In genomic region chr7:47815867-47816266, GRCh38 we compare ENCODE assay signal across 30 cellular contexts.
"Had no signal": no experiment of that assay in that cellular context is flagged by ENCODE, and none has a peak within 500 bp of the region (broad histone marks: within the 10 kb centered on the region; RNA-seq: fewer than 3 reads in every experiment).

No MANE protein-coding gene starts in this region.

- H2AFZ ChIP-seq: parathyroid adenoma had no signal

- ATAC-seq: activated CD4-positive, CD25-positive, alpha-beta regulatory T cell treated with anti-CD3 and anti-CD28 coated beads, Interleukin-2, amount 50 U/mL, for 24 hours; activated naive CD8-positive, alpha-beta T cell treated with anti-CD3 and anti-CD28 coated beads, Interleukin-2, amount 50 U/mL, for 24 hours; esophagus mucosa; mucosa of descending colon had no signal

- H3K36me3 ChIP-seq: breast epithelium, right atrium auricular region, suprapubic skin, tibial artery, WERI-Rb-1 had no signal

- H3K4me2 ChIP-seq: smooth muscle cell had no signal

- H3K9me3 Mint-ChIP-seq: activated CD4-positive, alpha-beta memory T cell treated with anti-CD3 and anti-CD28 coated beads for 36 hours; activated naive CD4-positive, alpha-beta T cell treated with anti-CD3 and anti-CD28 coated beads, Interleukin-2, amount 50 U/mL, for 24 hours; activated naive CD8-positive, alpha-beta T cell treated with anti-CD3 and anti-CD28 coated beads, Interleukin-2, amount 50 U/mL, for 24 hours; activated T-cell treated with anti-CD3 and anti-CD28 coated beads, Interleukin-2, amount 50 U/mL, for 24 hours; endodermal cell; memory B cell; neural crest cell; T-helper 1 cell treated with Interleukin-12 subunit alpha and Interleukin-12 subunit beta and Interleukin-4 antibody, amounts not matched to agents 30 μg/mL and 1 μg/mL, for 36 hours had no signal

- H3K4me1 Mint-ChIP-seq: activated naive CD4-positive, alpha-beta T cell treated with anti-CD3 and anti-CD28 coated beads, Interleukin-2, amount 50 U/mL, for 24 hours; activated naive CD8-positive, alpha-beta T cell treated with anti-CD3 and anti-CD28 coated beads, Interleukin-2, amount 50 U/mL, for 24 hours had no signal

- H3K9me3 ChIP-seq: breast epithelium, mucosa of descending colon, right atrium auricular region, suprapubic skin, tibial artery had no signal

- H3K27me3 ChIP-seq: breast epithelium, right atrium auricular region, suprapubic skin, tibial artery had no signal

- H3K4me3 Mint-ChIP-seq: activated CD4-positive, alpha-beta memory T cell treated with anti-CD3 and anti-CD28 coated beads for 36 hours; activated naive CD4-positive, alpha-beta T cell treated with anti-CD3 and anti-CD28 coated beads, Interleukin-2, amount 50 U/mL, for 24 hours; activated naive CD8-positive, alpha-beta T cell treated with anti-CD3 and anti-CD28 coated beads, Interleukin-2, amount 50 U/mL, for 24 hours; activated T-cell treated with anti-CD3 and anti-CD28 coated beads, Interleukin-2, amount 50 U/mL, for 24 hours; endodermal cell; memory B cell; neural crest cell; T-helper 1 cell treated with Interleukin-12 subunit alpha and Interleukin-12 subunit beta and Interleukin-4 antibody, amounts not matched to agents 30 μg/mL and 1 μg/mL, for 36 hours had no signal

- H3K27ac Mint-ChIP-seq: activated CD4-positive, alpha-beta memory T cell treated with anti-CD3 and anti-CD28 coated beads for 36 hours; activated naive CD4-positive, alpha-beta T cell treated with anti-CD3 and anti-CD28 coated beads, Interleukin-2, amount 50 U/mL, for 24 hours; activated naive CD8-positive, alpha-beta T cell treated with anti-CD3 and anti-CD28 coated beads, Interleukin-2, amount 50 U/mL, for 24 hours; activated T-cell treated with anti-CD3 and anti-CD28 coated beads, Interleukin-2, amount 50 U/mL, for 24 hours; endodermal cell; memory B cell; T-helper 1 cell treated with Interleukin-12 subunit alpha and Interleukin-12 subunit beta and Interleukin-4 antibody, amounts not matched to agents 30 μg/mL and 1 μg/mL, for 36 hours had no signal

- H3K9ac ChIP-seq: parathyroid adenoma had no signal

- DNase-seq: activated CD4-positive, alpha-beta memory T cell treated with anti-CD3 and anti-CD28 coated beads for 36 hours; activated CD4-positive, alpha-beta T cell treated with anti-CD3 and anti-CD28 coated beads for 48 hours; activated CD8-positive, alpha-beta memory T cell treated with anti-CD3 and anti-CD28 coated beads, Interleukin-2, amount 50 U/mL, for 48 hours; activated naive CD8-positive, alpha-beta T cell treated with anti-CD3 and anti-CD28 coated beads, Interleukin-2, amount 50 U/mL, for 24 hours; activated T-cell treated with anti-CD3 and anti-CD28 coated beads, Interleukin-2, amount 50 U/mL, for 24 hours; amygdala; central memory CD4-positive, alpha-beta T cell; endodermal cell; head of caudate nucleus; hypothalamus; mucosa of descending colon; occipital lobe; stimulated activated CD4-positive, alpha-beta T cell treated with anti-CD3 and anti-CD28 coated beads, Interleukin-15, amount 100 ng/mL, for 24 hours; stimulated activated CD4-positive, alpha-beta T cell treated with anti-CD3 and anti-CD28 coated beads, Interleukin-2, amount 100 ng/mL, for 24 hours; stimulated activated naive CD4-positive, alpha-beta T cell; SW 1271; T1000; tibial artery; WERI-Rb-1 had no signal

- H3K27me3 Mint-ChIP-seq: activated CD4-positive, alpha-beta memory T cell treated with anti-CD3 and anti-CD28 coated beads for 36 hours; activated naive CD4-positive, alpha-beta T cell treated with anti-CD3 and anti-CD28 coated beads, Interleukin-2, amount 50 U/mL, for 24 hours; activated naive CD8-positive, alpha-beta T cell treated with anti-CD3 and anti-CD28 coated beads, Interleukin-2, amount 50 U/mL, for 24 hours; activated T-cell treated with anti-CD3 and anti-CD28 coated beads, Interleukin-2, amount 50 U/mL, for 24 hours; memory B cell had no signal

- H3K27ac ChIP-seq: breast epithelium, parathyroid adenoma, right atrium auricular region, suprapubic skin, WERI-Rb-1 had no signal

- H3K4me1 ChIP-seq: breast epithelium, parathyroid adenoma, suprapubic skin had no signal

- H3K36me3 Mint-ChIP-seq: activated CD4-positive, alpha-beta memory T cell treated with anti-CD3 and anti-CD28 coated beads for 36 hours; activated naive CD4-positive, alpha-beta T cell treated with anti-CD3 and anti-CD28 coated beads, Interleukin-2, amount 50 U/mL, for 24 hours; memory B cell had no signal

- H3K4me3 ChIP-seq: breast epithelium, mucosa of descending colon, right atrium auricular region, smooth muscle cell, suprapubic skin, tibial artery had no signal
